In the genomic region with DNA sequence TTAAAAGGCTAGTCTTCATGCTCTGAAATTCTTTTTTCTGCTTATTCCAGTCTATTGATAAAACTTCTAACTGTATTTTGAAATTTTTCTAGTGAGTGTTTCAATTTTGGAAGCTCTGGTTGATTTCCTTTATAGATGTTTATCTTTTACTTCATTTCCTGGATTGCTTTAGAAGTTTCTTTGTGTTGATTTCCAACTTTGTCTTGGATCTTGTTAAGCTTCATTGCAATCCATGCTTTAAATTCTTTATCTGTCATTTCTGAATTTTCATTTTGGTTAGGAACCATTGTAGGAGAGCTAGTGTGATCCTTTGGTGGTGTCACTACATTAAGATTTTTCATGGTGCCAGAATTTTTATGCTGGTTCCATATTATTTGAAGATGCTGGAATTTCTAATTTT, we compare ENCODE assay signal across 35 cellular contexts.
A peak's percentile ranks its signal among the peaks of the same experiment; 100 is the strongest.
DNase-seq lines count a peak whose midpoint lies in the region; ATAC-seq, FAIRE-seq and TF ChIP-seq lines count a peak whose summit lies in the region.
"Had no signal": no experiment of that assay in that cellular context is flagged by ENCODE, and none has a peak within 500 bp of the region (broad histone marks: within the 10 kb centered on the region; RNA-seq: fewer than 3 reads in every experiment).

No MANE protein-coding gene starts in this region.

- H3K4me1 Mint-ChIP-seq in activated CD8-positive, alpha-beta memory T cell treated with anti-CD3 and anti-CD28 coated beads, Interleukin-2, amount 10 ng/mL, durations not matched to agents 7 days and 5 days: no peaks in the 10 kb centered on the region
- H3K4me1 Mint-ChIP-seq: CD14-positive monocyte; CD4-positive, alpha-beta memory T cell; CD4-positive, CD25-positive, alpha-beta regulatory T cell; CD8-positive, alpha-beta memory T cell had no signal

- H3K27ac ChIP-seq in A673 (ENCODE audit: low read depth, low read length, poor library complexity, severe bottlenecking) (peak overlapping the region; percentile 33), SK-N-MC (peak overlapping the region; percentile 86), kidney (ENCODE audit: low read depth in 2 of 2, low read length in 2 of 2) (no peak overlapping the region)
- H3K27ac ChIP-seq: 22Rv1; A549; BLaER1; BLaER1 treated with 17β-estradiol and CSF1 and Interleukin-3, amounts not matched to agents 10 nM and 100 nM; C4-2B had no signal

- H3K9me3 ChIP-seq in A673 (ENCODE audit: low read depth, low read length, poor library complexity, severe bottlenecking) (no peaks in the 10 kb centered on the region), SK-N-MC (ENCODE audit: low read depth, low read length) (no peaks in the 10 kb centered on the region), kidney (ENCODE audit: control insufficient read depth in 1 of 2, low read length in 2 of 2) (no peaks in the 10 kb centered on the region)
- H3K9me3 ChIP-seq: A549; BE2C; BLaER1; BLaER1 treated with 17β-estradiol and CSF1 and Interleukin-3, amounts not matched to agents 10 nM and 100 nM; Caco-2 had no signal

- no peak overlapping the region for H3K4me3 Mint-ChIP-seq in activated CD8-positive, alpha-beta memory T cell treated with anti-CD3 and anti-CD28 coated beads, Interleukin-2, amount 10 ng/mL, durations not matched to agents 7 days and 5 days
- H3K4me3 Mint-ChIP-seq: B cell; CD14-positive monocyte; CD4-positive, alpha-beta memory T cell; CD4-positive, alpha-beta T cell; CD4-positive, CD25-positive, alpha-beta regulatory T cell; CD8-positive, alpha-beta memory T cell; CD8-positive, alpha-beta T cell had no signal

- no peaks in the 10 kb centered on the region for H3K9me3 Mint-ChIP-seq in activated CD8-positive, alpha-beta memory T cell treated with anti-CD3 and anti-CD28 coated beads, Interleukin-2, amount 10 ng/mL, durations not matched to agents 7 days and 5 days (ENCODE audit: low read depth)

- H3K4me1 ChIP-seq in A673 (ENCODE audit: insufficient read depth, low read length, poor library complexity, severe bottlenecking) (peaks cover 3% of the 10 kb centered on the region), kidney (ENCODE audit: control insufficient read depth in 1 of 2, insufficient read depth in 1 of 2, low read depth in 1 of 2, low read length in 2 of 2) (no peaks in the 10 kb centered on the region)
- H3K4me1 ChIP-seq: A549, BE2C, Caco-2 had no signal

- FAIRE-seq in kidney (lab: Jason Lieb, UNC): peak; percentile 38
- FAIRE-seq: A204.1, A549, D721Med had no signal

- H3K9ac ChIP-seq in SK-N-MC (ENCODE audit: insufficient read length) (no peak overlapping the region), kidney (ENCODE audit: low read length in 2 of 2) (no peak overlapping the region)
- H3K9ac ChIP-seq: BLaER1; BLaER1 treated with 17β-estradiol and CSF1 and Interleukin-3, amounts not matched to agents 10 nM and 100 nM had no signal

- H3K36me3 Mint-ChIP-seq in activated CD8-positive, alpha-beta memory T cell treated with anti-CD3 and anti-CD28 coated beads, Interleukin-2, amount 10 ng/mL, durations not matched to agents 7 days and 5 days: no peaks in the 10 kb centered on the region
- H3K36me3 Mint-ChIP-seq: CD14-positive monocyte; CD4-positive, alpha-beta memory T cell; CD4-positive, CD25-positive, alpha-beta regulatory T cell; CD8-positive, alpha-beta memory T cell; CD8-positive, alpha-beta T cell had no signal

- DNase-seq in A673 (ENCODE audit: low spot score) (peak; percentile 62), SK-N-MC (ENCODE audit: low read depth, low spot score) (peak; percentile 66), kidney (no peak), UCSD-AML1 (lab: John Stamatoyannopoulos, UW; ENCODE audit: unreplicated experiment) (no peak), NCI-H526 treated with DMSO at 0.1 percent for 48 hours (lab: John Stamatoyannopoulos, UW) (no peak)
- DNase-seq in activated CD8-positive, alpha-beta memory T cell treated with anti-CD3 and anti-CD28 coated beads, Interleukin-2, amount 10 ng/mL, durations not matched to agents 7 days and 5 days: no peak
- DNase-seq: 8988T; ACHN; AML-193; BE2C; C1 segment of cervical spinal cord; Caco-2; Calu3; CD4-positive, alpha-beta memory T cell; CD4-positive, alpha-beta T cell; CD4-positive, CD25-positive, alpha-beta regulatory T cell; CD8-positive, alpha-beta memory T cell; CD8-positive, alpha-beta T cell; COR-L47; DMS 273 treated with DMSO at 0.1 percent for 48 hours; DMS153; DMS53; DMS79; DMS79 treated with DMSO at 0.1 percent for 48 hours; DND-41; EL had no signal

- H3K36me3 ChIP-seq in A673 (ENCODE audit: insufficient read depth, low read length, poor library complexity, severe bottlenecking): no peaks in the 10 kb centered on the region
- no peaks in the 10 kb centered on the region for H3K36me3 ChIP-seq in SK-N-MC (ENCODE audit: insufficient read depth, low read length)
- no peaks in the 10 kb centered on the region for H3K36me3 ChIP-seq in kidney (ENCODE audit: control insufficient read depth in 1 of 2, insufficient read depth in 2 of 2, low read length in 2 of 2)
- H3K36me3 ChIP-seq: BE2C; BLaER1; BLaER1 treated with 17β-estradiol and CSF1 and Interleukin-3, amounts not matched to agents 10 nM and 100 nM had no signal

- no peak overlapping the region for H3K27ac Mint-ChIP-seq in activated CD8-positive, alpha-beta memory T cell treated with anti-CD3 and anti-CD28 coated beads, Interleukin-2, amount 10 ng/mL, durations not matched to agents 7 days and 5 days
- H3K27ac Mint-ChIP-seq: B cell; CD14-positive monocyte; CD4-positive, alpha-beta T cell; CD4-positive, CD25-positive, alpha-beta regulatory T cell; CD8-positive, alpha-beta memory T cell; CD8-positive, alpha-beta T cell had no signal

- POLR2A ChIA-PET in A673 (lab: Charles Lee; ENCODE audit: low non-redundant PET): no interaction called here

- intact Hi-C loops in A673 (cut with micrococcal nuclease; ENCODE audit: unreplicated experiment) (no loop called here), kidney (cut with DNase I) (no loop called here)

- H3K27me3 Mint-ChIP-seq in activated CD8-positive, alpha-beta memory T cell treated with anti-CD3 and anti-CD28 coated beads, Interleukin-2, amount 10 ng/mL, durations not matched to agents 7 days and 5 days: no peaks in the 10 kb centered on the region
- H3K27me3 Mint-ChIP-seq: B cell; CD4-positive, alpha-beta T cell; CD4-positive, CD25-positive, alpha-beta regulatory T cell had no signal

- no peak for TF ChIP-seq CTCF in A673 (conservative IDR thresholded peaks at IDR 0.05; ENCODE audit: low read depth, low read length)
- no peak for TF ChIP-seq CTCF in kidney (IDR thresholded peaks at IDR 0.05; ENCODE audit: borderline replicate concordance, extremely low read depth, insufficient read depth)

- CTCF ChIA-PET in A673 (lab: Charles Lee): interaction anchor here (0.7 kb wide), 1 partner anchor 61 kb away, joined by 7 read pairs; no protein-coding TSS in a partner anchor
- CTCF ChIA-PET in activated CD8-positive, alpha-beta memory T cell treated with anti-CD3 and anti-CD28 coated beads, Interleukin-2, amount 10 ng/mL, durations not matched to agents 7 days and 5 days (lab: Charles Lee): interaction anchor here (0.7 kb wide), 1 partner anchor 62 kb away, joined by 3 read pairs; no protein-coding TSS in a partner anchor

- H3K27me3 ChIP-seq in A673 (replicated peaks; ENCODE audit: insufficient read depth, low read depth, low read length, poor library complexity): no peaks in the 10 kb centered on the region
- H3K27me3 ChIP-seq: BE2C; BLaER1; BLaER1 treated with 17β-estradiol and CSF1 and Interleukin-3, amounts not matched to agents 10 nM and 100 nM had no signal

- no peak for ATAC-seq in activated CD8-positive, alpha-beta memory T cell treated with anti-CD3 and anti-CD28 coated beads, Interleukin-2, amount 10 ng/mL, durations not matched to agents 7 days and 5 days
- ATAC-seq: A549; CD8-positive, alpha-beta T cell had no signal

- H3K4me3 ChIP-seq in A673 (ENCODE audit: low read depth, low read length, poor library complexity, severe bottlenecking) (no peak overlapping the region), SK-N-MC (no peak overlapping the region), kidney (ENCODE audit: low read length in 2 of 2) (no peak overlapping the region)
- H3K4me3 ChIP-seq: A549; BLaER1; BLaER1 treated with 17β-estradiol and CSF1 and Interleukin-3, amounts not matched to agents 10 nM and 100 nM had no signal

- BruUV-seq in A673 (replicated peaks; lab: Mats Ljungman, UMichigan): no TSS peak

Comparison
In these comparisons a context has a peak if more than half of its experiments do, and no peak if none do; other contexts are left out.
1. DNase-seq: peak in A673 (single experiment) and SK-N-MC (single experiment); none in kidney (single experiment), UCSD-AML1 (single experiment), NCI-H526 treated with DMSO at 0.1 percent for 48 hours (single experiment) and activated CD8-positive, alpha-beta memory T cell treated with anti-CD3 and anti-CD28 coated beads, Interleukin-2, amount 10 ng/mL, durations not matched to agents 7 days and 5 days (single experiment).
2. H3K27ac ChIP-seq: peak in A673 (single experiment) and SK-N-MC (single experiment); none in kidney (0 of 2).